9 cellular contexts compared by ENCODE assay signal in the genomic region with DNA sequence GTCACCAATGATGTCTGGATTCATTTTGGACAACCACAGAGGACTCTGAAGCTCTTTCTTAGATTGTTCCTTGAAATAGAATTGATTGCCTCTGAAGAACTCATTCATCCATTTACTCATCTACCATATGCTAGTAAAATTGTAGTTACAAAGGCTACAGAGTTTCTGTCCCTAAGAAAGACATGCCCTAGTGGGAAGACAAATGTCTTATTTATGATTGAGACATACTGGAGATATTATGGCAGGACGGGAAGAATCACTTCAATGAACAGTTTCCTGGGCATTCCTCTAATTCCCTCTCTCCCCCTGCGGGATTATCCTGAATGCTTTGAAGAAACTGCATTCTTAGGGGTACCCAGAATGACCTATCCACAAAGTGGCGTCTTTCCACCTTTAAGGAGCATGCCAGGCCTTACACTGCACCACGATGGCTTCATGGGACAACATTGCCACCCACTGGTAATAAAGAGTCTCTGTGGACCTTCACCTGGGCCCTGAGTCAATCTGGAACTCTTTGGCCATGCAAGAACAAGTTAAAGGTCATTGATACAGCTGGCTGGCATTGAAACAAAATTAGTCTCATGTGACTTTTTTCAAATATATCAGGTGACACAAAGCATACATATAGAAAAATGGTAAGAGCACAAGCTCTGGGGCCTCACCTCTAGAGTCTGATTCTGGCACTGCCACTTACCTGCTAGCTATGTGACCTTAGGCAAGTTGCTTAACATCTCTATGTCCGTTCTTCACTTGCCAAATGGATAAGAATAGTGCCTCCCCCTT. TPM values are rescaled to one million over a fixed set of nuclear protein-coding genes. Genes with fewer than 3 reads are reported as not detected.
DNase-seq lines count a peak whose midpoint lies in the region; ATAC-seq and TF ChIP-seq lines count a peak whose summit lies in the region.
"Had no signal": no experiment of that assay in that cellular context is flagged by ENCODE, and none has a peak within 500 bp of the region (broad histone marks: within the 10 kb centered on the region; RNA-seq: fewer than 3 reads in every experiment).

No MANE protein-coding gene starts in this region.

- no peak overlapping the region for H3K4me2 ChIP-seq in OCI-LY1 (ENCODE audit: low read length)

- H3K27ac ChIP-seq in OCI-LY1 (ENCODE audit: low read depth, low read length, poor library complexity, severe bottlenecking), result no peak overlapping the region
- no peak overlapping the region for H3K27ac ChIP-seq in naive thymus-derived CD4-positive, alpha-beta T cell (ENCODE audit: low read depth, low read length)
- no peak overlapping the region for H3K27ac ChIP-seq in substantia nigra (ENCODE audit: low read depth, low read length, poor library complexity, severe bottlenecking)

- no peaks in the 10 kb centered on the region for H3K79me2 ChIP-seq in OCI-LY1 (ENCODE audit: insufficient read depth, low read length)

- H3K27me3 Mint-ChIP-seq in naive thymus-derived CD4-positive, alpha-beta T cell, result no peaks in the 10 kb centered on the region
- H3K27me3 Mint-ChIP-seq: dendritic cell treated with granulocyte-macrophage colony-stimulating factor and Interleukin-4, amounts not matched to agents 40 ng/mL and 50 ng/mL, for 4 days had no signal

- H3K9me3 Mint-ChIP-seq in naive thymus-derived CD4-positive, alpha-beta T cell, result peaks cover 0 to 8% (median 0%) of the 10 kb centered on the region in 11 donors
- H3K9me3 Mint-ChIP-seq: dendritic cell treated with granulocyte-macrophage colony-stimulating factor and Interleukin-4, amounts not matched to agents 40 ng/mL and 50 ng/mL, for 4 days had no signal

- peak; percentile 98 for ATAC-seq in GM21423 (IDR thresholded peaks at IDR 0.05; ENCODE audit: unreplicated experiment)
- ATAC-seq in naive thymus-derived CD4-positive, alpha-beta T cell, result peak; percentile 93

- POLR2A ChIA-PET in naive thymus-derived CD4-positive, alpha-beta T cell (lab: Charles Lee), result interaction anchor here (0.6 to 3.3 kb wide), 18 partner anchors 11 to 422 kb away, joined by 3 to 21 read pairs (median 3); partner anchors contain the start of gene IL6ST

- DNase-seq in DMS114 treated with DMSO at 0.1 percent for 48 hours (lab: John Stamatoyannopoulos, UW; ENCODE audit: unreplicated experiment), result peak; percentile 28
- peak; percentile 64 for DNase-seq in HPDE6-E6E7 (ENCODE audit: extremely low spot score)
- peak; percentile 61 for DNase-seq in activated CD8-positive, alpha-beta memory T cell treated with anti-CD3 and anti-CD28 coated beads, Interleukin-2, amount 50 U/mL, for 48 hours
- peak; percentile 84 for DNase-seq in epithelial cell of esophagus (ENCODE audit: low read depth)
- peak; percentile 28 to 73 (median 59) for DNase-seq in naive thymus-derived CD4-positive, alpha-beta T cell
- peak in 38 of 49 donors; percentile 0 to 63 (median 26) for DNase-seq in substantia nigra (lab: John Stamatoyannopoulos, UW)

- H3K27me3 ChIP-seq in OCI-LY1 (ENCODE audit: insufficient read depth, low read length), result no peaks in the 10 kb centered on the region
- no peaks in the 10 kb centered on the region for H3K27me3 ChIP-seq in naive thymus-derived CD4-positive, alpha-beta T cell (ENCODE audit: control insufficient read depth in 2 of 2, insufficient read depth in 2 of 2, low read length in 2 of 2)

- intact Hi-C loops in naive thymus-derived CD4-positive, alpha-beta T cell (cut with micrococcal nuclease), result loop anchor here (1.0 to 10.0 kb wide), 14 partner anchors 40 to 1029 kb away; partner anchors contain the start of genes CDC20B (in 1 of the 2) and SLC38A9 (in 1 of the 2)

- H3K27ac Mint-ChIP-seq in naive thymus-derived CD4-positive, alpha-beta T cell, result peak overlapping the region in 7 of 9 donors; percentile 9 to 77 (median 63)
- H3K27ac Mint-ChIP-seq: dendritic cell treated with granulocyte-macrophage colony-stimulating factor and Interleukin-4, amounts not matched to agents 40 ng/mL and 50 ng/mL, for 4 days had no signal

- H2AFZ ChIP-seq in OCI-LY1 (ENCODE audit: low read length), result no peak overlapping the region

- TF ChIP-seq CTCF in OCI-LY1 (IDR thresholded peaks at IDR 0.05; ENCODE audit: low read length), result peak; percentile 67
- TF ChIP-seq CTCF in epithelial cell of esophagus (IDR thresholded peaks at IDR 0.05; ENCODE audit: insufficient read depth, low read depth, low read length, missing control alignments), result peak; percentile 85

- no peaks in the 10 kb centered on the region for H3K9me3 ChIP-seq in OCI-LY1 (ENCODE audit: low read length)
- H3K9me3 ChIP-seq in naive thymus-derived CD4-positive, alpha-beta T cell (ENCODE audit: control insufficient read depth in 2 of 3, low read length in 3 of 3), result no peaks in the 10 kb centered on the region

- no peaks in the 10 kb centered on the region for H3K36me3 ChIP-seq in OCI-LY1 (ENCODE audit: insufficient read depth, low read length)
- no peaks in the 10 kb centered on the region for H3K36me3 ChIP-seq in naive thymus-derived CD4-positive, alpha-beta T cell (ENCODE audit: control insufficient read depth in 2 of 3, insufficient read depth in 3 of 3, low read length in 3 of 3)

- no peaks in the 10 kb centered on the region for H3F3A ChIP-seq in OCI-LY1 (ENCODE audit: insufficient read depth, low read length)

- H3K4me1 ChIP-seq in OCI-LY1 (ENCODE audit: insufficient read depth, low read length, severe bottlenecking), result no peaks in the 10 kb centered on the region
- H3K4me1 ChIP-seq in naive thymus-derived CD4-positive, alpha-beta T cell (ENCODE audit: control insufficient read depth in 2 of 2, insufficient read depth in 2 of 2, low read length in 2 of 2), result peaks cover 0 to 9% of the 10 kb centered on the region in 2 donors

- H4K20me1 ChIP-seq in OCI-LY1 (ENCODE audit: insufficient read depth, low read length), result no peaks in the 10 kb centered on the region

- no peaks in the 10 kb centered on the region for H3K9me2 ChIP-seq in OCI-LY1 (ENCODE audit: low read depth, low read length)

- H3K9ac ChIP-seq in OCI-LY1 (ENCODE audit: low read length), result no peak overlapping the region

- H3K36me3 Mint-ChIP-seq in naive thymus-derived CD4-positive, alpha-beta T cell, result peaks cover 0 to 5% (median 0%) of the 10 kb centered on the region in 5 donors

- CTCF ChIA-PET in naive thymus-derived CD4-positive, alpha-beta T cell (lab: Charles Lee), result interaction anchor here (0.6 to 4.9 kb wide), 42 partner anchors 14 to 649 kb away, joined by 3 to 120 read pairs (median 5); no protein-coding TSS in a partner anchor

- peaks cover 17 to 34% (median 29%) of the 10 kb centered on the region in 7 donors for H3K4me1 Mint-ChIP-seq in naive thymus-derived CD4-positive, alpha-beta T cell

- H3K4me3 Mint-ChIP-seq in naive thymus-derived CD4-positive, alpha-beta T cell, result peak overlapping the region in 3 of 10 donors; percentile 2 to 27 (median 6)
- H3K4me3 Mint-ChIP-seq: dendritic cell treated with granulocyte-macrophage colony-stimulating factor and Interleukin-4, amounts not matched to agents 40 ng/mL and 50 ng/mL, for 4 days had no signal

- no peak overlapping the region for H3K4me3 ChIP-seq in OCI-LY1 (ENCODE audit: low read depth, low read length, poor library complexity, severe bottlenecking)
- no peak overlapping the region for H3K4me3 ChIP-seq in epithelial cell of esophagus (ENCODE audit: low read length)
- H3K4me3 ChIP-seq in naive thymus-derived CD4-positive, alpha-beta T cell (ENCODE audit: low read length), result no peak overlapping the region

RNA-seq across cellular contexts. Expression of gene ANKRD55, which starts 32.1 kb away (rescaled TPM):
- 10 to 100 TPM in 4 of 5 experiments, 1 to 10 TPM in 1; 7.1 to 26.4 (median 23.8) TPM for total RNA-seq in naive thymus-derived CD4-positive, alpha-beta T cell
- polyA plus RNA-seq in naive thymus-derived CD4-positive, alpha-beta T cell, result 10 to 100 TPM; 48.2 to 89.7 TPM

Comparison
In these comparisons a context has a peak if more than half of its experiments do, and no peak if none do; other contexts are left out.
1. DNase-seq: peak in every context shown above with its lines; median percentile 84 in epithelial cell of esophagus; 64 in HPDE6-E6E7; 61 in activated CD8-positive, alpha-beta memory T cell treated with anti-CD3 and anti-CD28 coated beads, Interleukin-2, amount 50 U/mL, for 48 hours; 59 in naive thymus-derived CD4-positive, alpha-beta T cell; 28 in DMS114 treated with DMSO at 0.1 percent for 48 hours; 26 in substantia nigra.